1 cellular context compared by ENCODE assay signal in genomic region chr11:2203440-2204259, GRCh38.
TF ChIP-seq lines count a peak whose summit lies in the region.

No MANE protein-coding gene starts in this region.

TF ChIP-seq in HepG2, 621 proteins besides CTCF, POLR2A, EP300 and RAD21 (continues in another document):
- TF ChIP-seq NFRKB (IDR thresholded peaks at IDR 0.05) (no peak), RBAK (CRISPR knock-in tag; IDR thresholded peaks at IDR 0.05) (no peak), ZNF510 (CRISPR knock-in tag; IDR thresholded peaks at IDR 0.05; ENCODE audit: low read depth) (no peak), ZNF30 (CRISPR knock-in tag; IDR thresholded peaks at IDR 0.05) (no peak), NR0B2 (CRISPR knock-in tag; IDR thresholded peaks at IDR 0.05) (no peak), JUND (CRISPR knock-in tag; IDR thresholded peaks at IDR 0.05) (no peak), ZNF883 (CRISPR knock-in tag; IDR thresholded peaks at IDR 0.05; ENCODE audit: not compliant biosample characterization) (no peak), ZNF263 (CRISPR knock-in tag; IDR thresholded peaks at IDR 0.05) (no peak), MYPOP (CRISPR knock-in tag; IDR thresholded peaks at IDR 0.05) (no peak), ZNF383 (CRISPR knock-in tag; IDR thresholded peaks at IDR 0.05; ENCODE audit: borderline replicate concordance) (no peak), ZNF282 (IDR thresholded peaks at IDR 0.05; ENCODE audit: partially characterized antibody) (no peak), EZH2 (conservative IDR thresholded peaks at IDR 0.05; ENCODE audit: low read depth, low read length) (no peak), TOE1 (CRISPR knock-in tag; IDR thresholded peaks at IDR 0.05) (no peak), FUBP1 (CRISPR knock-in tag; IDR thresholded peaks at IDR 0.05; ENCODE audit: borderline replicate concordance) (no peak), ZNF790 (CRISPR knock-in tag; IDR thresholded peaks at IDR 0.05; ENCODE audit: borderline replicate concordance) (no peak), ZNF18 (CRISPR knock-in tag; IDR thresholded peaks at IDR 0.05; ENCODE audit: insufficient replicate concordance) (no peak), ADNP (CRISPR knock-in tag; IDR thresholded peaks at IDR 0.05) (no peak), HOXA7 (CRISPR knock-in tag; IDR thresholded peaks at IDR 0.05) (no peak), MAFF (IDR thresholded peaks at IDR 0.05; ENCODE audit: low read depth, low read length) (no peak), EED (CRISPR knock-in tag; IDR thresholded peaks at IDR 0.05) (no peak), FOXO1 (CRISPR knock-in tag; IDR thresholded peaks at IDR 0.05) (peak; percentile 53; the same call in 1 of the 2 replicates), HNRNPK (IDR thresholded peaks at IDR 0.05; ENCODE audit: low read depth, low read length, poor library complexity, severe bottlenecking) (no peak), GMEB1 (CRISPR knock-in tag; IDR thresholded peaks at IDR 0.05; ENCODE audit: borderline replicate concordance) (no peak), RCOR2 (CRISPR knock-in tag; IDR thresholded peaks at IDR 0.05) (no peak), ZNF878 (CRISPR knock-in tag; IDR thresholded peaks at IDR 0.05) (no peak), ZGPAT (CRISPR knock-in tag; IDR thresholded peaks at IDR 0.05) (no peak), ZNF816 (CRISPR knock-in tag; IDR thresholded peaks at IDR 0.05; ENCODE audit: borderline replicate concordance) (no peak), BORCS8-MEF2B (CRISPR knock-in tag; IDR thresholded peaks at IDR 0.05) (no peak), ZNF367 (CRISPR knock-in tag; IDR thresholded peaks at IDR 0.05; ENCODE audit: borderline replicate concordance) (no peak), PHB2 (IDR thresholded peaks at IDR 0.05; ENCODE audit: partially characterized antibody) (no peak), ZNF576 (CRISPR knock-in tag; IDR thresholded peaks at IDR 0.05) (no peak), KLF11 (CRISPR knock-in tag; IDR thresholded peaks at IDR 0.05) (no peak), ZNF441 (CRISPR knock-in tag; IDR thresholded peaks at IDR 0.05; ENCODE audit: borderline replicate concordance) (no peak), FOSL1 (CRISPR knock-in tag; IDR thresholded peaks at IDR 0.05; ENCODE audit: borderline replicate concordance) (0 out of 2 replicates have a peak, but pooled peaks have one; percentile 10), SIN3A (IDR thresholded peaks at IDR 0.05; ENCODE audit: borderline replicate concordance, low read depth, low read length) (no peak), ZNF644 (CRISPR knock-in tag; IDR thresholded peaks at IDR 0.05; ENCODE audit: low read depth) (no peak), ZNF333 (CRISPR knock-in tag; IDR thresholded peaks at IDR 0.05; ENCODE audit: borderline replicate concordance) (no peak), MYNN (CRISPR knock-in tag; IDR thresholded peaks at IDR 0.05; ENCODE audit: low read depth) (no peak), PRDM4 (CRISPR knock-in tag; IDR thresholded peaks at IDR 0.05; ENCODE audit: borderline replicate concordance) (no peak), ZNF430 (CRISPR knock-in tag; IDR thresholded peaks at IDR 0.05) (no peak), ZSCAN9 (CRISPR knock-in tag; IDR thresholded peaks at IDR 0.05; ENCODE audit: borderline replicate concordance) (no peak), HNF1A (IDR thresholded peaks at IDR 0.05; ENCODE audit: low read depth) (peak; percentile 42; the same call in 1 of the 2 replicates), HNF1A (CRISPR knock-in tag; IDR thresholded peaks at IDR 0.05; ENCODE audit: borderline replicate concordance) (peak; percentile 89; the same call in 1 of the 2 replicates), PBX2 (CRISPR knock-in tag; IDR thresholded peaks at IDR 0.05) (no peak), SNAPC5 (CRISPR knock-in tag; IDR thresholded peaks at IDR 0.05; ENCODE audit: borderline replicate concordance) (no peak), FOXP4 (CRISPR knock-in tag; IDR thresholded peaks at IDR 0.05) (no peak)
